In the genomic region with DNA sequence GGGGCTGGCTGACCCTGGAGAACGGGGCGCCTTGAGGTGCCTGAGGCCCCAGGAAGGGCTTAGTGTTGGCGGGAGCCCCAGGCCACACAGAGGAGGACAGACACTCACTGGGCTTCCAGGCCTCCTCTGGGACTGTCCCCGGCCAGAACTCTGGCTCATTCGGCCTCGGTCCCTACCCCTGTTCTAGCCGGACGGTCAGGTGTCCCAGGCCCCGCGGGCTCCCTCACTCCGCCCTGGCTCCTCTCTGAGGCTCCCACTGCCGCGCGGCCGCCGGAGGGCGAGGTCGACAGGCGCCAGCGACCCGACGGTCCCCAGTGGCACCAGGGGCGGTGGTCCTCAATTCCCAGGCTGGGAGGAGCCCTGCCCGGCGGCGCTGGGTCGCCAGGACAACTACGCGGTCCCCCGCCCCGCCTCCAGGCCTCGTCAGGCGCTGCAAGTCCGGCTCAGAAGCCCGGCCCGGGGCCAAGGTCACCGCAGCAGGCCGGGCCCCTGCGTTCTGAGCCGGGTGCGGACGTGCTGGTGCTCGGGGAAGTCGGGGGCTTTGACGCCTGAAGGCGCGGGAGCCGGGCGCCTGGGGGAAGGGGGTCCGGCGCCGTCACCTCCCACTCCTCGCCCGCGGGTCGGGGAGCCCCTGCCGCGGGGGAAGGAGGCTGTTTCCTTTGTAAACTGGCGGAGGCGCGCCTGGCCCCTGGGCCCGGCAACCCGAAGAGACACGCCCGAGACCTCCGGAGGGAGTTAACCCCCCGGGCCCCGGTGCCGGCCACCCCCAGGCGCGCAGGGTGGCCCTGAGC, we compare ENCODE assay signal across 8 cellular contexts. TPM values are rescaled to one million over a fixed set of nuclear protein-coding genes. Genes with fewer than 3 reads are reported as not detected.
A peak's percentile ranks its signal among the peaks of the same experiment; 100 is the strongest.
DNase-seq lines count a peak whose midpoint lies in the region; ATAC-seq and TF ChIP-seq lines count a peak whose summit lies in the region.

No MANE protein-coding gene starts in this region.

- H3K4me3 ChIP-seq in right cardiac atrium (ENCODE audit: low read length) (peak overlapping the region; percentile 86), gastrocnemius medialis (peak overlapping the region; percentile 69 to 72 (median 71))

- H3K27ac Mint-ChIP-seq in CD14-positive monocyte, result peak overlapping the region in 2 of 7 donors; percentile 22 to 63
- H3K27ac Mint-ChIP-seq in activated T-cell treated with anti-CD3 and anti-CD28 coated beads, Interleukin-2, amount 50 U/mL, for 72 hours, result no peak overlapping the region

- DNase-seq in CD14-positive monocyte (ENCODE audit: low spot score) (no peak), right cardiac atrium (peak; percentile 88 to 94 (median 93)), gastrocnemius medialis (peak; percentile 72 to 81), HT-29 (ENCODE audit: low spot score) (no peak), foreskin keratinocyte (no peak)
- no peak for DNase-seq in activated T-cell treated with anti-CD3 and anti-CD28 coated beads, Interleukin-2, amount 50 U/mL, for 72 hours

- H3K9me3 ChIP-seq in right cardiac atrium (ENCODE audit: control insufficient read depth, low read length) (no peaks in the 10 kb centered on the region), gastrocnemius medialis (no peaks in the 10 kb centered on the region)

- TF ChIP-seq CTCF in CD14-positive monocyte (IDR thresholded peaks at IDR 0.05), result no peak
- no peak for TF ChIP-seq CTCF in gastrocnemius medialis (IDR thresholded peaks at IDR 0.05 in 4 of 5, conservative IDR thresholded peaks at IDR 0.05 in 1 of 5)
- TF ChIP-seq CTCF in foreskin keratinocyte (conservative IDR thresholded peaks at IDR 0.05), result no peak

- H3K27ac ChIP-seq in right cardiac atrium (ENCODE audit: low read length), result peak overlapping the region; percentile 77
- peak overlapping the region; percentile 88 to 98 (median 96) for H3K27ac ChIP-seq in gastrocnemius medialis
- H3K27ac ChIP-seq in foreskin keratinocyte, result no peak overlapping the region

- in situ Hi-C loops in gastrocnemius medialis (cut with MboI; ENCODE audit: low sequenced_read_pairs in 4 of 4), result loop anchor here in 3 of 4 donors (25.0 kb wide), 2 partner anchors 141 to 241 kb away; partner anchors contain the start of gene INPP5A (in 1 of the 3)

- H3K27me3 ChIP-seq in right cardiac atrium (ENCODE audit: control insufficient read depth, insufficient read depth), result no peaks in the 10 kb centered on the region
- H3K27me3 ChIP-seq in gastrocnemius medialis, result no peaks in the 10 kb centered on the region
- H3K27me3 ChIP-seq in foreskin keratinocyte, result no peaks in the 10 kb centered on the region

- H3K4me3 Mint-ChIP-seq in CD14-positive monocyte, result peak overlapping the region; percentile 51 to 65
- H3K4me3 Mint-ChIP-seq in activated T-cell treated with anti-CD3 and anti-CD28 coated beads, Interleukin-2, amount 50 U/mL, for 72 hours, result no peak overlapping the region

- H3K27me3 Mint-ChIP-seq in CD14-positive monocyte (ENCODE audit: low read depth in 3 of 3), result peaks cover 5 to 12% (median 10%) of the 10 kb centered on the region in 3 donors
- no peaks in the 10 kb centered on the region for H3K27me3 Mint-ChIP-seq in activated T-cell treated with anti-CD3 and anti-CD28 coated beads, Interleukin-2, amount 50 U/mL, for 72 hours (ENCODE audit: low read depth)

- ATAC-seq in HG02623 (IDR thresholded peaks at IDR 0.05; ENCODE audit: unreplicated experiment) (peak; percentile 4), right cardiac atrium (peak; percentile 68 to 72), gastrocnemius medialis (peak; percentile 60 to 69), foreskin keratinocyte (no peak), GM18520 (IDR thresholded peaks at IDR 0.05; ENCODE audit: unreplicated experiment) (no peak)
- peak; percentile 1 to 8 for ATAC-seq in activated T-cell treated with anti-CD3 and anti-CD28 coated beads, Interleukin-2, amount 50 U/mL, for 72 hours (replicated peaks in 1 of 2)

- H3K9me3 Mint-ChIP-seq in CD14-positive monocyte, result peaks cover 0 to 7% (median 0%) of the 10 kb centered on the region in 7 donors
- peaks cover 4 to 8% of the 10 kb centered on the region in 2 donors for H3K9me3 Mint-ChIP-seq in activated T-cell treated with anti-CD3 and anti-CD28 coated beads, Interleukin-2, amount 50 U/mL, for 72 hours

- H3K4me1 ChIP-seq in right cardiac atrium (ENCODE audit: control insufficient read depth, insufficient read depth, low read length) (no peaks in the 10 kb centered on the region), gastrocnemius medialis (peaks cover 19 to 36% of the 10 kb centered on the region in 2 donors), foreskin keratinocyte (peaks cover 3% of the 10 kb centered on the region)

- peak; percentile 79 to 81 for TF ChIP-seq POLR2A in gastrocnemius medialis (IDR thresholded peaks at IDR 0.05)

- H3K36me3 Mint-ChIP-seq in CD14-positive monocyte, result peaks cover 7 to 11% of the 10 kb centered on the region in 2 donors
- H3K36me3 Mint-ChIP-seq in activated T-cell treated with anti-CD3 and anti-CD28 coated beads, Interleukin-2, amount 50 U/mL, for 72 hours (ENCODE audit: insufficient read depth in 2 of 2), result no peaks in the 10 kb centered on the region

- no peaks in the 10 kb centered on the region for H3K36me3 ChIP-seq in gastrocnemius medialis

- WGBS in right cardiac atrium, result 10% methylated on average over 71 of the region's 71 CpGs

- peaks cover 51% of the 10 kb centered on the region for H3K4me1 Mint-ChIP-seq in CD14-positive monocyte
- H3K4me1 Mint-ChIP-seq in activated T-cell treated with anti-CD3 and anti-CD28 coated beads, Interleukin-2, amount 50 U/mL, for 72 hours (ENCODE audit: low read depth), result peaks cover 10% of the 10 kb centered on the region

- intact Hi-C loops in CD14-positive monocyte (cut with micrococcal nuclease), result loop anchor here in 1 of 2 donors (5.0 to 10.0 kb wide), 3 partner anchors 51 to 239 kb away; no protein-coding TSS in a partner anchor
- intact Hi-C loops in right cardiac atrium (cut with DNase I), result loop anchor here in 1 of 4 donors (10.0 kb wide), 1 partner anchor 249 kb away; no protein-coding TSS in a partner anchor
- intact Hi-C loops in gastrocnemius medialis (cut with DNase I; ENCODE audit: low total_unique reads), result loop anchor here (1.0 to 10.0 kb wide), 4 partner anchors 25 to 231 kb away; no protein-coding TSS in a partner anchor

RNA-seq across cellular contexts. Expression of gene PWWP2B, which starts 1.1 kb away (rescaled TPM):
- polyA plus RNA-seq in CD14-positive monocyte (1 to 10 TPM; 2.4 to 2.7 TPM), right cardiac atrium (9.1 TPM), foreskin keratinocyte (11.0 and 14.0 TPM in 2 replicates)
- total RNA-seq in activated T-cell treated with anti-CD3 and anti-CD28 coated beads, Interleukin-2, amount 50 U/mL, for 72 hours, result 1 to 10 TPM; 3.1 to 5.2 TPM
- total RNA-seq in right cardiac atrium (10 to 100 TPM in 2 of 4 donors, 1 to 10 TPM in 2; 7.0 to 10.6 (median 9.6) TPM), gastrocnemius medialis (10 to 100 TPM; 22.7 to 30.9 (median 24.4) TPM), foreskin keratinocyte (10.5 and 12.5 TPM in 2 replicates)
- 73.4 and 79.9 TPM in 2 replicates for total RNA-seq in HT-29 (2014; rRNA removed; shearing (Covaris generic))

Comparison
In these comparisons a context has a peak if more than half of its experiments do, and no peak if none do; other contexts are left out.
1. DNase-seq: peak in right cardiac atrium (3 of 3) and gastrocnemius medialis (2 of 2); none in CD14-positive monocyte (single experiment), activated T-cell treated with anti-CD3 and anti-CD28 coated beads, Interleukin-2, amount 50 U/mL, for 72 hours (0 of 2), HT-29 (single experiment) and foreskin keratinocyte (0 of 2).
2. H3K4me3 Mint-ChIP-seq: peak in CD14-positive monocyte (2 of 2); none in activated T-cell treated with anti-CD3 and anti-CD28 coated beads, Interleukin-2, amount 50 U/mL, for 72 hours (0 of 2).
3. ATAC-seq: peak in HG02623 (single experiment), activated T-cell treated with anti-CD3 and anti-CD28 coated beads, Interleukin-2, amount 50 U/mL, for 72 hours (2 of 2), right cardiac atrium (2 of 2) and gastrocnemius medialis (2 of 2); none in foreskin keratinocyte (single experiment) and GM18520 (single experiment).